In the genomic region with DNA sequence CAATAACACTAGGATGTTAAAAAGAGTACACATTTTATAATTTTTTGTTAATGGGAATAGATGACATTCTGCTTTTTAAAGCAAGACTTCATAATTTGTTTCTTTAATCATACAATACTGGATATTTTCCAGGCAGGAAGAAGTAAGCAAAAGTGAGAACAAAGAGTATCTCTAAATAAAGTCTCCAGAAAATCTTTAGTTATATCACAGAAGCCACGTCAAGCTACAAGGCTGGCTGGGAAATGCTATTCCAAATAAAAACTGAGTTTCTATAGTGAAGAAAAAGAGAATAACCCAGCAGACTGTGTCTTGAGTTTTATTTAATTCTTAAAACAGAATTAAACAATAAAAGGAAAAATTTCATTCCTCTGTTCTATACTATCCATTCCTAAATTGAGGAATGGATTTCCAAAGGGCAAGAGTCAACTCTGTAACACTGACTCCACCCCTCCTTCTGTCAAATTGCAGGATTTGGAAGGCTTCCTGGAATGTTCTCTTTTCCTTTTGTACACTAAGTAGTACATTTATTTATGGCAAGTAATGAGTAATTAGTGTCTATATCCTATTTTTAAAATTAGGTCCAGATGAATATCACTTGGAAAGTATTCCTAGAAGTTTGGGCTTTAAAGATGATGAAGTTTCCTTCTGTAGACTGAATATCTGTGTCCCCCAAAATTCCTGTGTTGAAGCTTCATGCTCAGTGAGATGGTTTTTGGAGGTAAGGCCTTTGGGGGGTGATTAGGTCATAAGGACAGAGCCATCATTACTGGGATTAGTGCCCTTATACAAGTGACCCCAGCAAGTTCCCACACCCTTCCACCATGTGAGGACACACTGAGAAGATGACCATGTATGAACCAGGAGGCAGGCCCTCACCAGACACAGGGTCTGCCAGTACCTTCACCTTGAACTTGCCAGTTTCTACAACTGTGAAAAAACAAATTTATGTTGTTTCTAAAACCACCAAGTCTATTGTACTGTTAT, we compare ENCODE assay signal across 15 cellular contexts.
DNase-seq lines count a peak whose midpoint lies in the region; TF ChIP-seq lines count a peak whose summit lies in the region.
"Had no signal": no experiment of that assay in that cellular context is flagged by ENCODE, and none has a peak within 500 bp of the region (broad histone marks: within the 10 kb centered on the region; RNA-seq: fewer than 3 reads in every experiment).

No MANE protein-coding gene starts in this region.

- H3K9me3 Mint-ChIP-seq in MCF 10A (ENCODE audit: unreplicated experiment) = peaks cover 7% of the 10 kb centered on the region

- CTCF ChIA-PET in MCF 10A (lab: Yijun Ruan, JAX) = interaction anchor here (0.6 kb wide), 1 partner anchor 15 kb away, joined by 4 read pairs; no protein-coding TSS in a partner anchor

- H3K4me3 ChIP-seq in left ventricle myocardium inferior = no peak overlapping the region
- H3K4me3 ChIP-seq: spleen had no signal

- DNase-seq in DMS 273 (lab: John Stamatoyannopoulos, UW; ENCODE audit: unreplicated experiment) (peak; percentile 47), DMS 273 treated with DMSO at 0.1 percent for 48 hours (lab: John Stamatoyannopoulos, UW) (no peak), MCF 10A (ENCODE audit: unreplicated experiment) (peak; percentile 13), left ventricle myocardium inferior (no peak), superior temporal gyrus (ENCODE audit: extremely low spot score) (peak; percentile 69), GDM1 (lab: John Stamatoyannopoulos, UW) (no peak), cerebellar nuclear complex (lab: John Stamatoyannopoulos, UW) (no peak)
- DNase-seq in activated CD8-positive, alpha-beta memory T cell treated with anti-CD3 and anti-CD28 coated beads, Interleukin-2, amount 50 U/mL, for 4 hours = no peak
- DNase-seq: DMS79; naive thymus-derived CD8-positive, alpha-beta T cell; NCI-H69; SHP77; spleen; WERI-Rb-1 had no signal

- peak overlapping the region; percentile 11 for H3K27ac Mint-ChIP-seq in MCF 10A (ENCODE audit: low read depth, unreplicated experiment)

- H3K36me3 Mint-ChIP-seq in MCF 10A (ENCODE audit: insufficient read depth, unreplicated experiment) = no peaks in the 10 kb centered on the region
- H3K36me3 Mint-ChIP-seq: naive thymus-derived CD8-positive, alpha-beta T cell had no signal

- intact Hi-C loops in MCF 10A (cut with micrococcal nuclease) (no loop called here), left ventricle myocardium inferior (cut with micrococcal nuclease) (no loop called here)

- peak overlapping the region; percentile 83 for H3K27ac ChIP-seq in left ventricle myocardium inferior (replicated peaks)
- H3K27ac ChIP-seq: 22Rv1, spleen, WERI-Rb-1 had no signal

- H3K4me1 ChIP-seq in left ventricle myocardium inferior = peaks cover 24% of the 10 kb centered on the region
- H3K4me1 ChIP-seq: spleen had no signal

- POLR2A ChIA-PET in MCF 10A (lab: Yijun Ruan, JAX) = no interaction called here

- peaks cover 18% of the 10 kb centered on the region for H3K9me3 ChIP-seq in left ventricle myocardium inferior (replicated peaks)

- BruUV-seq in MCF 10A (replicated peaks; lab: Mats Ljungman, UMichigan) = no TSS peak

- H3K27me3 Mint-ChIP-seq in MCF 10A (ENCODE audit: insufficient read depth, unreplicated experiment) = no peaks in the 10 kb centered on the region
- H3K27me3 Mint-ChIP-seq: naive thymus-derived CD8-positive, alpha-beta T cell had no signal

- TF ChIP-seq CTCF in MCF 10A (IDR thresholded peaks at IDR 0.05; ENCODE audit: unreplicated experiment) (no peak), left ventricle myocardium inferior (IDR thresholded peaks at IDR 0.05; ENCODE audit: borderline replicate concordance) (no peak)

- H3K36me3 ChIP-seq in left ventricle myocardium inferior = no peaks in the 10 kb centered on the region
- H3K36me3 ChIP-seq: spleen, WERI-Rb-1 had no signal

- H3K4me3 Mint-ChIP-seq in MCF 10A (ENCODE audit: unreplicated experiment) = no peak overlapping the region
- H3K4me3 Mint-ChIP-seq: naive thymus-derived CD8-positive, alpha-beta T cell had no signal

- peaks cover 26% of the 10 kb centered on the region for H3K4me1 Mint-ChIP-seq in MCF 10A (ENCODE audit: insufficient read depth, unreplicated experiment)
- H3K4me1 Mint-ChIP-seq: naive thymus-derived CD8-positive, alpha-beta T cell had no signal

- no peaks in the 10 kb centered on the region for H3K27me3 ChIP-seq in left ventricle myocardium inferior (ENCODE audit: low read depth)
- H3K27me3 ChIP-seq: spleen had no signal

Comparison
In these comparisons a context has a peak if more than half of its experiments do, and no peak if none do; other contexts are left out.
1. DNase-seq: peak in DMS 273 (single experiment), MCF 10A (single experiment) and superior temporal gyrus (single experiment); none in DMS 273 treated with DMSO at 0.1 percent for 48 hours (single experiment), left ventricle myocardium inferior (single experiment), GDM1 (single experiment), cerebellar nuclear complex (0 of 2) and activated CD8-positive, alpha-beta memory T cell treated with anti-CD3 and anti-CD28 coated beads, Interleukin-2, amount 50 U/mL, for 4 hours (single experiment).